Comparison of ENCODE assay signal across 22 cellular contexts in genomic region chr1:204950353-204951001, GRCh38.
A peak's percentile ranks its signal among the peaks of the same experiment; 100 is the strongest.
DNase-seq lines count a peak whose midpoint lies in the region; ATAC-seq and TF ChIP-seq lines count a peak whose summit lies in the region.
"Had no signal": no experiment of that assay in that cellular context is flagged by ENCODE, and none has a peak within 500 bp of the region (broad histone marks: within the 10 kb centered on the region; RNA-seq: fewer than 3 reads in every experiment).

No MANE protein-coding gene starts in this region.

- BruUV-seq in Caco-2 (replicated peaks; lab: Mats Ljungman, UMichigan) = no TSS peak

- H3K27me3 Mint-ChIP-seq in endodermal cell (ENCODE audit: insufficient read depth) (no peaks in the 10 kb centered on the region), Caco-2 (ENCODE audit: insufficient read depth, unreplicated experiment) (peaks cover 13% of the 10 kb centered on the region)
- peaks cover 14 to 27% of the 10 kb centered on the region in 2 donors for H3K27me3 Mint-ChIP-seq in stimulated activated naive B cell treated with anti-CD40 and anti-IgM and Interleukin-4, amounts not matched to agents 10 μg/mL and 1 μg/mL and 100 μg/mL, for 72 hours

- H3K36me3 Mint-ChIP-seq in endodermal cell (ENCODE audit: low read depth) (peaks cover 35% of the 10 kb centered on the region), Caco-2 (ENCODE audit: insufficient read depth, unreplicated experiment) (no peaks in the 10 kb centered on the region)
- no peaks in the 10 kb centered on the region for H3K36me3 Mint-ChIP-seq in stimulated activated naive B cell treated with anti-CD40 and anti-IgM and Interleukin-4, amounts not matched to agents 10 μg/mL and 1 μg/mL and 100 μg/mL, for 72 hours
- H3K36me3 Mint-ChIP-seq: CD4-positive, alpha-beta memory T cell had no signal

- no peaks in the 10 kb centered on the region for H3K36me3 ChIP-seq in H7 (replicated peaks; ENCODE audit: control insufficient read depth, insufficient read depth, low read length)
- peaks cover 69% of the 10 kb centered on the region for H3K36me3 ChIP-seq in WERI-Rb-1
- H3K36me3 ChIP-seq in endodermal cell (ENCODE audit: control insufficient read depth, insufficient read depth, low read length) = peaks cover 33% of the 10 kb centered on the region
- H3K36me3 ChIP-seq in Caco-2 (ENCODE audit: control insufficient read depth, insufficient read depth, low read length) = no peaks in the 10 kb centered on the region
- H3K36me3 ChIP-seq in ascending aorta = peaks cover 0 to 3% of the 10 kb centered on the region in 2 donors

- no peak overlapping the region for H3K27ac Mint-ChIP-seq in endodermal cell
- peak overlapping the region; percentile 56 for H3K27ac Mint-ChIP-seq in stimulated activated naive B cell treated with anti-CD40 and anti-IgM and Interleukin-4, amounts not matched to agents 10 μg/mL and 1 μg/mL and 100 μg/mL, for 72 hours
- no peak overlapping the region for H3K27ac Mint-ChIP-seq in Caco-2 (ENCODE audit: unreplicated experiment)
- H3K27ac Mint-ChIP-seq: B cell; CD4-positive, alpha-beta memory T cell; HFFc6 had no signal

- ATAC-seq in stimulated activated naive B cell treated with anti-CD40 and anti-IgM and Interleukin-4, amounts not matched to agents 10 μg/mL and 1 μg/mL and 100 μg/mL, for 72 hours (replicated peaks) = peak in 1 of 2 donors; percentile 56
- ATAC-seq: HepG2, SK-N-SH treated with all-trans-retinoic acid at 6 μM for 48 hours had no signal

- H3K4me1 Mint-ChIP-seq in endodermal cell = peaks cover 18% of the 10 kb centered on the region
- H3K4me1 Mint-ChIP-seq in stimulated activated naive B cell treated with anti-CD40 and anti-IgM and Interleukin-4, amounts not matched to agents 10 μg/mL and 1 μg/mL and 100 μg/mL, for 72 hours = peaks cover 4 to 5% of the 10 kb centered on the region in 2 donors
- H3K4me1 Mint-ChIP-seq in Caco-2 (ENCODE audit: low read depth, unreplicated experiment) = no peaks in the 10 kb centered on the region

- H3K9ac ChIP-seq in endodermal cell (ENCODE audit: extremely low read depth, low read length, poor library complexity, severe bottlenecking) = no peak overlapping the region
- H3K9ac ChIP-seq: GM23248 had no signal

- H3K9me3 Mint-ChIP-seq in endodermal cell (no peaks in the 10 kb centered on the region), Caco-2 (ENCODE audit: unreplicated experiment) (no peaks in the 10 kb centered on the region)
- H3K9me3 Mint-ChIP-seq in stimulated activated naive B cell treated with anti-CD40 and anti-IgM and Interleukin-4, amounts not matched to agents 10 μg/mL and 1 μg/mL and 100 μg/mL, for 72 hours = no peaks in the 10 kb centered on the region
- H3K9me3 Mint-ChIP-seq: CD4-positive, alpha-beta memory T cell; HFFc6 had no signal

- CTCF ChIA-PET in Caco-2 (lab: Charles Lee) = no interaction called here

- POLR2A ChIA-PET in Caco-2 (lab: Charles Lee) = no interaction called here

- H3K4me3 Mint-ChIP-seq in endodermal cell (no peak overlapping the region), Caco-2 (ENCODE audit: unreplicated experiment) (no peak overlapping the region)
- no peak overlapping the region for H3K4me3 Mint-ChIP-seq in stimulated activated naive B cell treated with anti-CD40 and anti-IgM and Interleukin-4, amounts not matched to agents 10 μg/mL and 1 μg/mL and 100 μg/mL, for 72 hours
- H3K4me3 Mint-ChIP-seq: B cell; CD4-positive, alpha-beta memory T cell; HFFc6 had no signal

- H3K9me3 ChIP-seq in WERI-Rb-1 (ENCODE audit: severe bottlenecking) (no peaks in the 10 kb centered on the region), endodermal cell (ENCODE audit: control insufficient read depth, low read length) (no peaks in the 10 kb centered on the region), Caco-2 (no peaks in the 10 kb centered on the region), ascending aorta (no peaks in the 10 kb centered on the region)

- H3K27ac ChIP-seq in WERI-Rb-1 (no peak overlapping the region), endodermal cell (ENCODE audit: low read depth, low read length) (no peak overlapping the region), ascending aorta (no peak overlapping the region)
- H3K27ac ChIP-seq: GM23248 had no signal

- no peaks in the 10 kb centered on the region; the same call in 1 of the 2 replicates for H3K27me3 ChIP-seq in H7 (ENCODE audit: control insufficient read depth, insufficient read depth, low read length)
- no peaks in the 10 kb centered on the region for H3K27me3 ChIP-seq in WERI-Rb-1 (ENCODE audit: insufficient read depth, low read depth, severe bottlenecking)
- no peaks in the 10 kb centered on the region for H3K27me3 ChIP-seq in endodermal cell (ENCODE audit: control insufficient read depth, insufficient read depth, low read length, poor library complexity, severe bottlenecking)
- H3K27me3 ChIP-seq in Caco-2 (replicated peaks; ENCODE audit: control insufficient read depth, insufficient read depth, low read length) = no peaks in the 10 kb centered on the region
- H3K27me3 ChIP-seq in ascending aorta = no peaks in the 10 kb centered on the region

- intact Hi-C loops in Caco-2 (cut with micrococcal nuclease; ENCODE audit: unreplicated experiment) = no loop called here
- intact Hi-C loops in ascending aorta (cut with DNase I) = no loop called here

- TF ChIP-seq CTCF in WERI-Rb-1 (IDR thresholded peaks at IDR 0.05; ENCODE audit: low read depth, low read length) = no peak
- no peak for TF ChIP-seq CTCF in endodermal cell (conservative IDR thresholded peaks at IDR 0.05)
- no peak for TF ChIP-seq CTCF in Caco-2 (IDR thresholded peaks at IDR 0.05; ENCODE audit: insufficient read depth in 1 of 2, low read depth in 1 of 2, low read length in 1 of 2, severe bottlenecking in 1 of 2, unreplicated experiment in 1 of 2)
- TF ChIP-seq CTCF in ascending aorta (IDR thresholded peaks at IDR 0.05) = no peak

- H3K4me3 ChIP-seq in H7 (ENCODE audit: insufficient read depth, low read depth, low read length) (no peak overlapping the region), WERI-Rb-1 (ENCODE audit: low read depth, low read length) (no peak overlapping the region), endodermal cell (ENCODE audit: low read length) (no peak overlapping the region), Caco-2 (ENCODE audit: low read depth, low read length) (no peak overlapping the region), ascending aorta (no peak overlapping the region)
- H3K4me3 ChIP-seq: GM23248 had no signal

- H3K4me1 ChIP-seq in endodermal cell (ENCODE audit: control insufficient read depth, insufficient read depth, low read length) = peaks cover 4% of the 10 kb centered on the region
- H3K4me1 ChIP-seq in Caco-2 = no peaks in the 10 kb centered on the region
- H3K4me1 ChIP-seq in ascending aorta = no peaks in the 10 kb centered on the region

- WGBS in endodermal cell (ENCODE audit: insufficient coverage in 1 of 2, insufficient read length in 1 of 2), 2 experiments = 69 to 85% methylated on average over 4 to 13 of the region's 13 CpGs

- DNase-seq in H7 (peak; percentile 73), WERI-Rb-1 (peak; percentile 73), endodermal cell (peak; percentile 86), Caco-2 (no peak), cerebellar nuclear complex (lab: John Stamatoyannopoulos, UW) (no peak), ascending aorta (ENCODE audit: low spot score in 2 of 2) (no peak)
- no peak for DNase-seq in stimulated activated naive B cell treated with anti-CD40 and anti-IgM and Interleukin-4, amounts not matched to agents 10 μg/mL and 1 μg/mL and 100 μg/mL, for 72 hours
- DNase-seq: CD4-positive, alpha-beta memory T cell; DND-41; GDM1; GM23248; HFFc6; MM.1S; NCI-H1092 treated with DMSO at 0.1 percent for 48 hours; NCI-H226; NCI-H524 treated with DMSO at 0.1 percent for 48 hours; NK-92 treated with Interleukin-12 subunit alpha and Interleukin-12 subunit beta, amount 100 ng/mL, for 24 hours; OCI-M1; SHP77 treated with DMSO at 0.1 percent for 48 hours had no signal

Comparison
In these comparisons a context has a peak if more than half of its experiments do, and no peak if none do; other contexts are left out.
1. DNase-seq: peak in H7 (single experiment), WERI-Rb-1 (single experiment) and endodermal cell (single experiment); none in stimulated activated naive B cell treated with anti-CD40 and anti-IgM and Interleukin-4, amounts not matched to agents 10 μg/mL and 1 μg/mL and 100 μg/mL, for 72 hours (single experiment), Caco-2 (0 of 2), cerebellar nuclear complex (0 of 2) and ascending aorta (0 of 2).